1 cellular context compared by ENCODE assay signal in genomic region chr19:16573925-16574324, GRCh38.
TF ChIP-seq lines count a peak whose summit lies in the region.

No MANE protein-coding gene starts in this region.

TF ChIP-seq in HCT116, 20 proteins besides CTCF, POLR2A, EP300 and RAD21 (continued from another document):
- no peak for TF ChIP-seq REST (IDR thresholded peaks at IDR 0.05; ENCODE audit: low read depth)
- no peak for TF ChIP-seq ZBTB33 (IDR thresholded peaks at IDR 0.05; ENCODE audit: extremely low read depth, insufficient replicate concordance, low read length)
